ENCODE assay signal across 1 cellular context in genomic region chr5:139561655-139562451, GRCh38.
TF ChIP-seq lines count a peak whose summit lies in the region.

No MANE protein-coding gene starts in this region.

TF ChIP-seq in K562, 482 proteins besides CTCF, POLR2A, EP300 and RAD21 (continued from another document and continues in another):
- no peak; the same call in 1 of the 2 replicates for TF ChIP-seq NKRF (IDR thresholded peaks at IDR 0.05; ENCODE audit: borderline replicate concordance)
- TF ChIP-seq SP1 (CRISPR knock-in tag; IDR thresholded peaks at IDR 0.05) = peak; percentile 15; the same call in 1 of the 2 replicates
- no peak for TF ChIP-seq GTF2F1 (IDR thresholded peaks at IDR 0.05; ENCODE audit: low read depth, low read length)
- TF ChIP-seq ETV1 (tag; conservative IDR thresholded peaks at IDR 0.05; ENCODE audit: low read depth) = peak; percentile 45; the same call in 1 of the 2 replicates
- TF ChIP-seq E4F1 (CRISPR knock-in tag; IDR thresholded peaks at IDR 0.05; ENCODE audit: borderline replicate concordance) = no peak
- no peak for TF ChIP-seq BRF2 (IDR thresholded peaks at IDR 0.05; ENCODE audit: borderline replicate concordance, insufficient read depth, insufficient read length)
- TF ChIP-seq ZBTB1 (CRISPR knock-in tag; IDR thresholded peaks at IDR 0.05; ENCODE audit: borderline replicate concordance, low read depth) = peak; percentile 13; the same call in 1 of the 2 replicates
- no peak for TF ChIP-seq ZNF140 (CRISPR knock-in tag; IDR thresholded peaks at IDR 0.05)
- no peak for TF ChIP-seq ZNF143 (CRISPR knock-in tag; IDR thresholded peaks at IDR 0.05)
- TF ChIP-seq KLF1 (tag; IDR thresholded peaks at IDR 0.05) = no peak
- no peak for TF ChIP-seq ZNF445 (CRISPR knock-in tag; IDR thresholded peaks at IDR 0.05; ENCODE audit: low read depth)
- no peak for TF ChIP-seq RUNX1 (IDR thresholded peaks at IDR 0.05; ENCODE audit: low read depth)
- TF ChIP-seq HMBOX1 (IDR thresholded peaks at IDR 0.05) = no peak
- no peak for TF ChIP-seq CHD4 (IDR thresholded peaks at IDR 0.05; ENCODE audit: insufficient read depth, insufficient replicate concordance, low read depth, low read length, poor library complexity, severe bottlenecking)
- no peak for TF ChIP-seq PTBP1 (IDR thresholded peaks at IDR 0.05; ENCODE audit: low read depth, low read length)
- TF ChIP-seq HSF4 (CRISPR knock-in tag; IDR thresholded peaks at IDR 0.05; ENCODE audit: borderline replicate concordance) = no peak
- no peak for TF ChIP-seq HDAC8 (tag; IDR thresholded peaks at IDR 0.05)
- TF ChIP-seq ZNF121 (CRISPR knock-in tag; conservative IDR thresholded peaks at IDR 0.05) = 0 out of 2 replicates have a peak, but pooled peaks have one; percentile 5
- TF ChIP-seq ZNF586 (CRISPR knock-in tag; conservative IDR thresholded peaks at IDR 0.05) = no peak
- 0 out of 4 replicates have a peak, but pooled peaks have one; percentile 8 to 12 for TF ChIP-seq NONO (IDR thresholded peaks at IDR 0.05; ENCODE audit: low read depth in 2 of 2, low read length in 1 of 2)
- no peak for TF ChIP-seq ZC3H11A (IDR thresholded peaks at IDR 0.05; ENCODE audit: low read depth, low read length)
- peak; percentile 63 for TF ChIP-seq TFAP4 (CRISPR knock-in tag; IDR thresholded peaks at IDR 0.05; ENCODE audit: borderline replicate concordance)
- no peak for TF ChIP-seq SMAD2 (IDR thresholded peaks at IDR 0.05; ENCODE audit: low read depth, low read length)
- TF ChIP-seq KAT7 (CRISPR knock-in tag; IDR thresholded peaks at IDR 0.05; ENCODE audit: borderline replicate concordance) = peak; percentile 94
- no peak for TF ChIP-seq ZNF146 (CRISPR knock-in tag; IDR thresholded peaks at IDR 0.05; ENCODE audit: unreplicated experiment)
- no peak for TF ChIP-seq SMAD1 (IDR thresholded peaks at IDR 0.05; ENCODE audit: low read depth, low read length, partially characterized antibody)
- no peak for TF ChIP-seq ZNF785 (CRISPR knock-in tag; IDR thresholded peaks at IDR 0.05)
- TF ChIP-seq RERE (CRISPR knock-in tag; IDR thresholded peaks at IDR 0.05; ENCODE audit: borderline replicate concordance) = no peak
- TF ChIP-seq POU5F1 (IDR thresholded peaks at IDR 0.05; ENCODE audit: borderline replicate concordance, low read depth, low read length, partially characterized antibody) = no peak
- no peak for TF ChIP-seq USF1 (CRISPR knock-in tag; IDR thresholded peaks at IDR 0.05)
- TF ChIP-seq ELK1 (CRISPR knock-in tag; IDR thresholded peaks at IDR 0.05) = no peak
- TF ChIP-seq NR3C1 (CRISPR knock-in tag; IDR thresholded peaks at IDR 0.05) = no peak
- TF ChIP-seq CHAMP1 (IDR thresholded peaks at IDR 0.05) = no peak
- no peak for TF ChIP-seq HMG20B (CRISPR knock-in tag; IDR thresholded peaks at IDR 0.05)
- 0 out of 2 replicates have a peak, but pooled peaks have one; percentile 51 for TF ChIP-seq ARID4B (CRISPR knock-in tag; IDR thresholded peaks at IDR 0.05)
